Comparison of ENCODE assay signal across 8 cellular contexts in genomic region chr19:1269478-1270167, GRCh38. TPM values are rescaled to one million over a fixed set of nuclear protein-coding genes. Genes with fewer than 3 reads are reported as not detected.
DNase-seq lines count a peak whose midpoint lies in the region; ATAC-seq, FAIRE-seq and TF ChIP-seq lines count a peak whose summit lies in the region.

No MANE protein-coding gene starts in this region.

- H3K4me1 ChIP-seq in ascending aorta (peaks cover 38 to 77% of the 10 kb centered on the region in 2 donors), rectal smooth muscle tissue (ENCODE audit: control insufficient read depth, insufficient read depth, low read length) (peaks cover 68% of the 10 kb centered on the region)

- peak; percentile 98 for FAIRE-seq in GM12891 (lab: Jason Lieb, UNC)

- peaks cover 40% of the 10 kb centered on the region for H3K36me3 Mint-ChIP-seq in HFFc6 (ENCODE audit: low read depth)

- H3K9ac ChIP-seq in rectal smooth muscle tissue (ENCODE audit: low read length) = peak overlapping the region; percentile 94

- H3K4me1 Mint-ChIP-seq in HFFc6 (ENCODE audit: low read depth) = peaks cover 74% of the 10 kb centered on the region

- H3K27ac Mint-ChIP-seq in HFFc6 = peak overlapping the region; percentile 96

- H3K36me3 ChIP-seq in ascending aorta (peaks cover 39% of the 10 kb centered on the region in 2 donors), rectal smooth muscle tissue (ENCODE audit: control insufficient read depth, insufficient read depth, low read length) (peaks cover 30% of the 10 kb centered on the region)

- peak overlapping the region; percentile 92 for H3K4me3 Mint-ChIP-seq in HFFc6

- peak; percentile 88 for DNase-seq in GM12891 (ENCODE audit: insufficient read length, low spot score)
- DNase-seq in HFFc6 = peak; percentile 90
- peak; percentile 77 for DNase-seq in NB4 (ENCODE audit: low read depth)
- DNase-seq in T-helper 1 cell = peak; percentile 80 to 89 (median 84)
- DNase-seq in ascending aorta (ENCODE audit: low spot score in 2 of 2) = peak in 1 of 2 donors; percentile 96
- peak; percentile 90 for DNase-seq in hepatic stellate cell (ENCODE audit: low spot score)

- H3K27me3 Mint-ChIP-seq in HFFc6 (ENCODE audit: insufficient read depth) = peaks cover 17% of the 10 kb centered on the region

- H3K27ac ChIP-seq in ascending aorta (peak overlapping the region; percentile 94 to 95), rectal smooth muscle tissue (ENCODE audit: low read depth, low read length) (peak overlapping the region; percentile 99)

- TF ChIP-seq POLR2A in GM12891 (IDR thresholded peaks at IDR 0.05; ENCODE audit: low read depth, low read length) (peak; percentile 89), NB4 (IDR thresholded peaks at IDR 0.05; ENCODE audit: extremely low read depth, insufficient read length) (no peak)

- H3K9me3 Mint-ChIP-seq in HFFc6 = no peaks in the 10 kb centered on the region

- no peak for ATAC-seq in GM18861 (IDR thresholded peaks at IDR 0.05; ENCODE audit: unreplicated experiment)

- H3K4me3 ChIP-seq in NB4 (ENCODE audit: low read depth, low read length) (peak overlapping the region; percentile 95), ascending aorta (peak overlapping the region; percentile 71 to 88), rectal smooth muscle tissue (ENCODE audit: low read length) (peak overlapping the region; percentile 97)

- intact Hi-C loops in ascending aorta (cut with DNase I) = loop anchor here (1.0 to 2.0 kb wide), 3 partner anchors 20 to 243 kb away; partner anchors contain the start of genes CNN2 and GPX4

- TF ChIP-seq CTCF in HFFc6 (IDR thresholded peaks at IDR 0.05) (peak; percentile 18; the same call in 1 of the 2 replicates), NB4 (IDR thresholded peaks at IDR 0.05; ENCODE audit: low read depth, low read length) (no peak), ascending aorta (IDR thresholded peaks at IDR 0.05) (peak in 1 of 3 experiments; percentile 12)

- H3K9me3 ChIP-seq in ascending aorta = no peaks in the 10 kb centered on the region

- H3K27me3 ChIP-seq in ascending aorta = no peaks in the 10 kb centered on the region
- H3K27me3 ChIP-seq in rectal smooth muscle tissue (ENCODE audit: control insufficient read depth, insufficient read depth, low read length) = no peaks in the 10 kb centered on the region

TF ChIP-seq in GM12891, 5 proteins besides CTCF, POLR2A, EP300 and RAD21:
- TF ChIP-seq PAX5 (IDR thresholded peaks at IDR 0.05; ENCODE audit: insufficient read depth, low read length, severe bottlenecking) = no peak
- peak; percentile 92 for TF ChIP-seq POLR2AphosphoS5 (IDR thresholded peaks at IDR 0.05; ENCODE audit: low read depth, low read length)
- TF ChIP-seq TAF1 (IDR thresholded peaks at IDR 0.05; ENCODE audit: low read depth, low read length) = no peak
- TF ChIP-seq SPI1 (IDR thresholded peaks at IDR 0.05; ENCODE audit: low read depth, low read length) = no peak
- TF ChIP-seq POU2F2 (IDR thresholded peaks at IDR 0.05; ENCODE audit: low read depth, low read length) = no peak; the same call in 1 of the 2 replicates

RNA-seq across cellular contexts. Expression of gene CIRBP, which starts 0.5 kb away (rescaled TPM):
- 297 TPM for polyA plus RNA-seq in GM12891 (2012; ENCODE audit: low read depth, missing spikeins)
- 100 to 1,000 TPM; 160 to 243 (median 190) TPM for total RNA-seq in HFFc6 (2021; fragmentation: NEBNext Ultra II Directional; extraction: Animal tissue kit (Norgen Biotek cat#: 25700))
- 442 TPM for total RNA-seq in ascending aorta

RNA-seq across cellular contexts. Expression of gene FAM174C, which starts 5.7 kb away (rescaled TPM):
- 47.7 TPM for polyA plus RNA-seq in GM12891 (2012; ENCODE audit: low read depth, missing spikeins)
- 10 to 100 TPM; 54.2 to 77.6 (median 63.8) TPM for total RNA-seq in HFFc6 (2021; fragmentation: NEBNext Ultra II Directional; extraction: Animal tissue kit (Norgen Biotek cat#: 25700))
- 156 TPM for total RNA-seq in ascending aorta

RNA-seq across cellular contexts. Expression of gene EFNA2, which starts 16.1 kb away (rescaled TPM):
- not detected for polyA plus RNA-seq in GM12891 (2012; ENCODE audit: low read depth, missing spikeins)
- not detected for total RNA-seq in HFFc6 (2021; fragmentation: NEBNext Ultra II Directional; extraction: Animal tissue kit (Norgen Biotek cat#: 25700))
- total RNA-seq in ascending aorta = not detected

RNA-seq across cellular contexts. Expression of gene MIDN, which starts 21.2 kb away (rescaled TPM):
- polyA plus RNA-seq in GM12891 (2012; ENCODE audit: low read depth, missing spikeins) = 16.2 TPM
- 10 to 100 TPM; 58.4 to 73.3 (median 67.4) TPM for total RNA-seq in HFFc6 (2021; fragmentation: NEBNext Ultra II Directional; extraction: Animal tissue kit (Norgen Biotek cat#: 25700))
- 307 TPM for total RNA-seq in ascending aorta

RNA-seq across cellular contexts. Expression of gene ATP5F1D, which starts 28.1 kb away (rescaled TPM):
- polyA plus RNA-seq in GM12891 (2012; ENCODE audit: low read depth, missing spikeins) = 209 TPM
- total RNA-seq in HFFc6 (2021; fragmentation: NEBNext Ultra II Directional; extraction: Animal tissue kit (Norgen Biotek cat#: 25700)) = 100 to 1,000 TPM; 190 to 243 (median 217) TPM
- 232 TPM for total RNA-seq in ascending aorta
